In the genomic region with DNA sequence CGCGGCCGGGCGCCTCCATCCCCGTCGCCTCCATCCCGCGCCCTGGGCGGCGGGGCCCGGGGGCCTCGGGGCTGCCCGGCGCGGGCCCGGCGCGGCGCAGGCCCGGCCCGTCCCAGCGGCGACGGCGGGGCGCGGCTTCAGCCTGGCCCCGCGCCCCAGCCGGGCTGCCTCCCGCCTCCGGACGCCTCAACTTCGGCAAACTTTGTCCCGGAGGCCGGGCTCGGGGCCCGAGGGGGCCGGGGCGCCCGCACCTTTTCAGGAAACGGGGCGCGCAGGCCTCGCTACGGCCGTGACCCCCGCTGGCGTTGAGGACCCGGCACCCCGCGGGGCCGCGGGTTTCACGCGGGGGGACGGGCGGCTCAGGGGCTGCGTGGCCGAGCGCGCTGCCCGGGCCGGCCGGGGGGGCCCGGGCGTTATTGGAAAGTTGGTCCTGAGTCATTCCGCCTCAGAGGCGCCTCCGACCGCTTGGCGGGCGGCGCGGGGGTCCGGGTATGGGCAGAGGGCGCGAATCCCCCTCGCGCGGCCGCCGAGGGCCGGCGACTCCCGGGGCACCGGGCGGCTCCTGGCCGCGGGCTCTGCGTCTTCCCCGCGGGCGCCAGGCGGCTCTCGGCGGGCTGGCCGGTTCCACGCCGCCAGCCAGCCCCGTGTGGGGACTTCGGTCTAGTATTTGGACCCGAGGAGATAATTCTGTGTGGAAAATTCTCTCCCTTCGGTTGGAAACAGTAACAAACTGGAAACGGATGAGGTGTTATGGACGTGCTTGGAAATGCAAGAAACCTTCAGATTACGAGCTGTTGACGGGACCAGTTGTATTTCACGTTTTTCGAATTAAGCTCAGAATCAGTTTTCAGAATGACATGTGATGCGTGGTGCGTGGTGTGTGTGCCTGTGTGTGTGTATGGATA, we compare ENCODE assay signal across 8 cellular contexts. TPM values are rescaled to one million over a fixed set of nuclear protein-coding genes. Genes with fewer than 3 reads are reported as not detected.
DNase-seq lines count a peak whose midpoint lies in the region; ATAC-seq and TF ChIP-seq lines count a peak whose summit lies in the region.

No MANE protein-coding gene starts in this region.

- H3K36me3 ChIP-seq in SJCRH30 = no peaks in the 10 kb centered on the region
- no peaks in the 10 kb centered on the region for H3K36me3 ChIP-seq in left lung

- DNase-seq in NCI-H1694 (lab: John Stamatoyannopoulos, UW) (peak; percentile 49), NCI-H1694 treated with DMSO at 0.1 percent for 48 hours (lab: John Stamatoyannopoulos, UW) (no peak), SJCRH30 (peak in 1 of 2 experiments; percentile 27), choroid plexus epithelial cell (ENCODE audit: low read depth) (peak; percentile 61), left lung (peak in 1 of 2 donors; percentile 86), kidney glomerular epithelial cell (lab: John Stamatoyannopoulos, UW) (no peak)
- peak; percentile 45 for DNase-seq in stimulated activated CD8-positive, alpha-beta memory T cell treated with anti-CD3 and anti-CD28 coated beads, Interleukin-4, amount 100 ng/mL, for 48 hours

- intact Hi-C loops in left lung (cut with DNase I) = loop anchor here in 1 of 2 donors (10.0 kb wide), 1 partner anchor 147 kb away; a partner anchor contains a TSS

- peaks cover 5% of the 10 kb centered on the region; the same call in 1 of the 2 replicates for H3K4me1 ChIP-seq in SJCRH30
- peaks cover 11 to 49% of the 10 kb centered on the region in 2 donors for H3K4me1 ChIP-seq in left lung

- H3K27me3 ChIP-seq in SJCRH30 (no peaks in the 10 kb centered on the region), left lung (no peaks in the 10 kb centered on the region)

- H3K27ac ChIP-seq in SJCRH30 = no peak overlapping the region; the same call in 1 of the 2 replicates
- H3K27ac ChIP-seq in left lung = peak overlapping the region; percentile 87 to 88

- H3K9me3 ChIP-seq in SJCRH30 (replicated peaks) (no peaks in the 10 kb centered on the region), left lung (no peaks in the 10 kb centered on the region)

- TF ChIP-seq CTCF in choroid plexus epithelial cell (conservative IDR thresholded peaks at IDR 0.05; ENCODE audit: low read depth, low read length) (no peak), left lung (IDR thresholded peaks at IDR 0.05) (no peak)

- H3K4me3 ChIP-seq in SJCRH30 (peak overlapping the region; percentile 94), choroid plexus epithelial cell (ENCODE audit: low read depth, low read length) (peak overlapping the region; percentile 63), left lung (peak overlapping the region; percentile 67 to 78)

- ATAC-seq in HG02870 (IDR thresholded peaks at IDR 0.05; ENCODE audit: unreplicated experiment) = peak; percentile 9
- ATAC-seq in left lung = peak; percentile 13

RNA-seq across cellular contexts. Expression of a gene that starts 0.7 kb away (rescaled TPM):
- 14.0 and 14.6 TPM in 2 replicates for total RNA-seq in SJCRH30 (2014; rRNA removed; shearing (Covaris generic))
- total RNA-seq in left lung = 10 to 100 TPM; 20.8 to 25.1 TPM

Comparison
In these comparisons a context has a peak if more than half of its experiments do, and no peak if none do; other contexts are left out.
1. DNase-seq: peak in NCI-H1694 (single experiment), choroid plexus epithelial cell (single experiment) and stimulated activated CD8-positive, alpha-beta memory T cell treated with anti-CD3 and anti-CD28 coated beads, Interleukin-4, amount 100 ng/mL, for 48 hours (single experiment); none in NCI-H1694 treated with DMSO at 0.1 percent for 48 hours (single experiment) and kidney glomerular epithelial cell (single experiment).
2. Peak in every context shown above with its lines, with median percentiles within 50 percentile points of each other: H3K4me3 ChIP-seq.